Comparison of ENCODE assay signal across 13 cellular contexts in genomic region chr15:35958021-35958420, GRCh38.
DNase-seq lines count a peak whose midpoint lies in the region; ATAC-seq and TF ChIP-seq lines count a peak whose summit lies in the region.
"Had no signal": no experiment of that assay in that cellular context is flagged by ENCODE, and none has a peak within 500 bp of the region (broad histone marks: within the 10 kb centered on the region; RNA-seq: fewer than 3 reads in every experiment).

No MANE protein-coding gene starts in this region.

- POLR2A ChIA-PET in IMR-90 (lab: Charles Lee; ENCODE audit: unreplicated experiment) = no interaction called here
- POLR2A ChIA-PET in CD8-positive, alpha-beta T cell (lab: Charles Lee) = no interaction called here

- no peak overlapping the region for H3K23ac ChIP-seq in IMR-90 (ENCODE audit: low read depth, low read length)

- no TSS peak for BruUV-seq in IMR-90 (replicated peaks; lab: Mats Ljungman, UMichigan)

- no peak overlapping the region for H2BK120ac ChIP-seq in IMR-90 (ENCODE audit: low read depth, low read length)

- H4K20me1 ChIP-seq in IMR-90 (ENCODE audit: insufficient read depth, low read length) = no peaks in the 10 kb centered on the region

- no peak overlapping the region for H3K27ac Mint-ChIP-seq in CD8-positive, alpha-beta T cell
- H3K27ac Mint-ChIP-seq: activated naive CD4-positive, alpha-beta T cell treated with anti-CD3 and anti-CD28 coated beads, Interleukin-2, amount 10 ng/mL, durations not matched to agents 7 days and 5 days; HFFc6 had no signal

- peaks cover 1% of the 10 kb centered on the region; the same call in 1 of the 2 replicates for H3K27me3 ChIP-seq in IMR-90 (ENCODE audit: control insufficient read depth, insufficient read depth, low read length)
- H3K27me3 ChIP-seq in CD8-positive, alpha-beta T cell (ENCODE audit: insufficient read depth, low read length) = no peaks in the 10 kb centered on the region
- no peaks in the 10 kb centered on the region for H3K27me3 ChIP-seq in uterus

- ATAC-seq in IMR-90 (ENCODE audit: low read depth) (peak; percentile 32; the same call in 1 of the 2 replicates), GM18907 (IDR thresholded peaks at IDR 0.05; ENCODE audit: unreplicated experiment) (no peak), GM18505 (IDR thresholded peaks at IDR 0.05; ENCODE audit: unreplicated experiment) (no peak)
- ATAC-seq in CD8-positive, alpha-beta T cell = no peak
- ATAC-seq: psoas muscle had no signal

- dilution Hi-C loops in IMR-90 (cut with HindIII; ENCODE audit: low sequenced_read_pairs, unreplicated experiment) = no loop called here

- H3K4me1 ChIP-seq in IMR-90 (ENCODE audit: control insufficient read depth, insufficient read depth, low read length) (no peaks in the 10 kb centered on the region; the same call in 1 of the 2 replicates), uterus (no peaks in the 10 kb centered on the region)
- no peaks in the 10 kb centered on the region for H3K4me1 ChIP-seq in CD8-positive, alpha-beta T cell (ENCODE audit: insufficient read depth, low read length)
- H3K4me1 ChIP-seq: psoas muscle had no signal

- no peaks in the 10 kb centered on the region for H3K79me1 ChIP-seq in IMR-90 (ENCODE audit: low read depth in 1 of 2, low read length in 2 of 2)

- H3K9ac ChIP-seq in IMR-90 (ENCODE audit: low read depth, low read length) = no peak overlapping the region

- H2BK15ac ChIP-seq in IMR-90 (ENCODE audit: low read depth, low read length) = no peak overlapping the region

- H3K36me3 ChIP-seq in IMR-90 (ENCODE audit: control insufficient read depth, insufficient read depth, low read length) = no peaks in the 10 kb centered on the region
- no peaks in the 10 kb centered on the region for H3K36me3 ChIP-seq in CD8-positive, alpha-beta T cell (ENCODE audit: insufficient read depth, low read length)
- no peaks in the 10 kb centered on the region for H3K36me3 ChIP-seq in uterus

- no peak overlapping the region for H3K4ac ChIP-seq in IMR-90 (ENCODE audit: low read depth, low read length)

- no peaks in the 10 kb centered on the region for H3K9me3 Mint-ChIP-seq in CD8-positive, alpha-beta T cell
- H3K9me3 Mint-ChIP-seq: activated naive CD4-positive, alpha-beta T cell treated with anti-CD3 and anti-CD28 coated beads, Interleukin-2, amount 10 ng/mL, durations not matched to agents 7 days and 5 days; HFFc6 had no signal

- no peak overlapping the region for H3K14ac ChIP-seq in IMR-90 (replicated peaks; ENCODE audit: low read depth, low read length)

- no peak overlapping the region for H2BK5ac ChIP-seq in IMR-90 (ENCODE audit: low read depth, low read length, poor library complexity, severe bottlenecking)

- H3K18ac ChIP-seq in IMR-90 (ENCODE audit: low read depth, low read length) = no peak overlapping the region

- TF ChIP-seq POLR2A in IMR-90 (IDR thresholded peaks at IDR 0.05; ENCODE audit: low read depth, low read length) (no peak), GM18505 (IDR thresholded peaks at IDR 0.05; ENCODE audit: borderline replicate concordance, extremely low read depth, insufficient read depth, insufficient read length) (no peak), uterus (IDR thresholded peaks at IDR 0.05) (no peak)

- no peak overlapping the region for H3K4me3 Mint-ChIP-seq in CD8-positive, alpha-beta T cell
- H3K4me3 Mint-ChIP-seq: activated naive CD4-positive, alpha-beta T cell treated with anti-CD3 and anti-CD28 coated beads, Interleukin-2, amount 10 ng/mL, durations not matched to agents 7 days and 5 days; HFFc6 had no signal

- H3K56ac ChIP-seq in IMR-90 (ENCODE audit: extremely low read depth, insufficient read depth, low read length) = no peak overlapping the region

- no peak overlapping the region for H2AFZ ChIP-seq in IMR-90 (replicated peaks; ENCODE audit: low read length, poor library complexity)

- no peak overlapping the region for H4K5ac ChIP-seq in IMR-90 (ENCODE audit: low read depth, low read length)

- H3K27me3 Mint-ChIP-seq in CD8-positive, alpha-beta T cell (ENCODE audit: low read depth) = no peaks in the 10 kb centered on the region
- H3K27me3 Mint-ChIP-seq: activated naive CD4-positive, alpha-beta T cell treated with anti-CD3 and anti-CD28 coated beads, Interleukin-2, amount 10 ng/mL, durations not matched to agents 7 days and 5 days had no signal

- no peaks in the 10 kb centered on the region for H3K9me1 ChIP-seq in IMR-90 (ENCODE audit: insufficient read depth, low read length)

- intact Hi-C loops in IMR-90 (cut with micrococcal nuclease) = no loop called here
- intact Hi-C loops in CD8-positive, alpha-beta T cell (cut with DNase I, micrococcal nuclease) = loop anchor here in 1 of 2 experiments (2.0 kb wide), 1 partner anchor 187 kb away; no protein-coding TSS in a partner anchor
- intact Hi-C loops in uterus (cut with DNase I; ENCODE audit: low total_unique reads) = no loop called here

- CTCF ChIA-PET in IMR-90 (lab: Yijun Ruan, JAX) = interaction anchor here (0.6 kb wide), 1 partner anchor 921 kb away, joined by 3 read pairs; no protein-coding TSS in a partner anchor
- CTCF ChIA-PET in CD8-positive, alpha-beta T cell (lab: Charles Lee) = no interaction called here

- H3K4me3 ChIP-seq in IMR-90 (ENCODE audit: insufficient read depth, low read depth, low read length) (no peak overlapping the region), astrocyte of the spinal cord (ENCODE audit: low read depth, low read length) (no peak overlapping the region), uterus (no peak overlapping the region)
- no peak overlapping the region for H3K4me3 ChIP-seq in CD8-positive, alpha-beta T cell (ENCODE audit: low read depth, low read length)
- H3K4me3 ChIP-seq: psoas muscle had no signal

- WGBS in IMR-90 (ENCODE audit: extremely low coverage in 2 of 2, insufficient read length in 1 of 2), 2 experiments = no CpG with 5 or more reads among the region's 2 CpGs

- no peaks in the 10 kb centered on the region for H3K36me3 Mint-ChIP-seq in CD8-positive, alpha-beta T cell
- H3K36me3 Mint-ChIP-seq: activated naive CD4-positive, alpha-beta T cell treated with anti-CD3 and anti-CD28 coated beads, Interleukin-2, amount 10 ng/mL, durations not matched to agents 7 days and 5 days had no signal

- no peak overlapping the region for H3K4me2 ChIP-seq in IMR-90 (ENCODE audit: low read depth, low read length)

- no peak for TF ChIP-seq RAD21 in IMR-90 (IDR thresholded peaks at IDR 0.05; ENCODE audit: low read length)

- TF ChIP-seq CTCF in IMR-90 (conservative IDR thresholded peaks at IDR 0.05; ENCODE audit: low read depth, low read length) (no peak), astrocyte of the spinal cord (IDR thresholded peaks at IDR 0.05; ENCODE audit: low read depth, low read length) (no peak), uterus (IDR thresholded peaks at IDR 0.05) (no peak)
- TF ChIP-seq CTCF in CD8-positive, alpha-beta T cell (IDR thresholded peaks at IDR 0.05) = no peak

- no peak overlapping the region for H2AK9ac ChIP-seq in IMR-90 (replicated peaks; ENCODE audit: low read depth, low read length, poor library complexity)

- H4K91ac ChIP-seq in IMR-90 (ENCODE audit: insufficient read depth, low read depth, low read length) = no peak overlapping the region

- no peak overlapping the region for H4K8ac ChIP-seq in IMR-90 (ENCODE audit: low read depth in 2 of 2, low read length in 2 of 2)

- no peak overlapping the region for H2AK5ac ChIP-seq in IMR-90 (ENCODE audit: low read depth, low read length)

- in situ Hi-C loops in IMR-90 (cut with MboI; ENCODE audit: low sequenced_read_pairs) = no loop called here
- in situ Hi-C loops in astrocyte of the spinal cord (cut with HindIII; ENCODE audit: low sequenced_read_pairs) = no loop called here

- H3K27ac ChIP-seq in IMR-90 (ENCODE audit: insufficient read depth, low read length) (no peak overlapping the region), uterus (no peak overlapping the region)
- no peak overlapping the region for H3K27ac ChIP-seq in CD8-positive, alpha-beta T cell (ENCODE audit: low read depth, low read length)
- H3K27ac ChIP-seq: psoas muscle had no signal

- no peak overlapping the region for H2BK20ac ChIP-seq in IMR-90 (ENCODE audit: low read depth, low read length)

- H3K9me3 ChIP-seq in IMR-90 (ENCODE audit: control insufficient read depth, insufficient read depth, low read length) (no peaks in the 10 kb centered on the region), uterus (no peaks in the 10 kb centered on the region)
- no peaks in the 10 kb centered on the region for H3K9me3 ChIP-seq in CD8-positive, alpha-beta T cell (ENCODE audit: low read length)
- H3K9me3 ChIP-seq: psoas muscle had no signal

- DNase-seq in A172 (ENCODE audit: low spot score) (peak; percentile 19), IMR-90 (peak; percentile 68), NCI-H446 (lab: John Stamatoyannopoulos, UW) (peak; percentile 73 to 87), astrocyte of the spinal cord (ENCODE audit: low read depth, low spot score) (peak; percentile 43), uterus (no peak)
- DNase-seq in CD8-positive, alpha-beta T cell = no peak
- DNase-seq: activated naive CD4-positive, alpha-beta T cell treated with anti-CD3 and anti-CD28 coated beads, Interleukin-2, amount 10 ng/mL, durations not matched to agents 7 days and 5 days; HFFc6; NCI-H146; psoas muscle; stimulated activated CD4-positive, alpha-beta T cell treated with anti-CD3 and anti-CD28 coated beads, Interleukin-1b, Interleukin-23, amount 100 ng/mL, for 48 hours had no signal

- no peaks in the 10 kb centered on the region for H3K4me1 Mint-ChIP-seq in CD8-positive, alpha-beta T cell (ENCODE audit: low read depth)
- H3K4me1 Mint-ChIP-seq: activated naive CD4-positive, alpha-beta T cell treated with anti-CD3 and anti-CD28 coated beads, Interleukin-2, amount 10 ng/mL, durations not matched to agents 7 days and 5 days had no signal

TF ChIP-seq in IMR-90, 13 proteins besides CTCF, POLR2A, EP300 and RAD21:
- no peak for TF ChIP-seq CHD1 (IDR thresholded peaks at IDR 0.05; ENCODE audit: low read depth, low read length)
- TF ChIP-seq MAZ (IDR thresholded peaks at IDR 0.05; ENCODE audit: borderline replicate concordance, low read depth, low read length) = no peak
- TF ChIP-seq NFE2L2 (IDR thresholded peaks at IDR 0.05; ENCODE audit: low read depth, low read length) = no peak
- peak; percentile 6; the same call in 1 of the 2 replicates for TF ChIP-seq CEBPB (IDR thresholded peaks at IDR 0.05; ENCODE audit: low read depth, low read length)
- no peak for TF ChIP-seq USF2 (IDR thresholded peaks at IDR 0.05; ENCODE audit: low read depth, low read length)
- no peak for TF ChIP-seq RFX5 (IDR thresholded peaks at IDR 0.05; ENCODE audit: low read depth, low read length)
- TF ChIP-seq MAFK (IDR thresholded peaks at IDR 0.05; ENCODE audit: low read depth, low read length) = no peak
TF ChIP-seq in IMR-90: peak in this region for 1.

Comparison
In these comparisons a context has a peak if more than half of its experiments do, and no peak if none do; other contexts are left out.
1. DNase-seq: peak in A172 (single experiment), IMR-90 (single experiment), NCI-H446 (2 of 2) and astrocyte of the spinal cord (single experiment); none in CD8-positive, alpha-beta T cell (0 of 7) and uterus (0 of 2).